Comparison of ENCODE assay signal across 27 cellular contexts in genomic region chr2:110904410-110905148, GRCh38.
DNase-seq lines count a peak whose midpoint lies in the region; FAIRE-seq and TF ChIP-seq lines count a peak whose summit lies in the region.
"Had no signal": no experiment of that assay in that cellular context is flagged by ENCODE, and none has a peak within 500 bp of the region (broad histone marks: within the 10 kb centered on the region; RNA-seq: fewer than 3 reads in every experiment).

No MANE protein-coding gene starts in this region.

- H3K4me3 ChIP-seq in Loucy (ENCODE audit: low read length, poor library complexity, severe bottlenecking) (peak overlapping the region; percentile 10), osteoblast (ENCODE audit: insufficient read depth, low read length) (no peak overlapping the region)
- H3K4me3 ChIP-seq: coronary artery, suprapubic skin, upper lobe of right lung had no signal

- H3K36me3 ChIP-seq in Loucy (ENCODE audit: insufficient read depth, low read length) (no peaks in the 10 kb centered on the region), osteoblast (ENCODE audit: insufficient read depth, low read length) (no peaks in the 10 kb centered on the region)
- H3K36me3 ChIP-seq: neutrophil, suprapubic skin, upper lobe of right lung had no signal

- CTCF ChIA-PET in GM10248 (lab: Yijun Ruan, JAX), result interaction anchor here (1.0 kb wide), 1 partner anchor 47 kb away, joined by 3 read pairs; no protein-coding TSS in a partner anchor

- POLR2A ChIA-PET in GM10248 (lab: Yijun Ruan, JAX), result no interaction called here

- peak overlapping the region; percentile 27 for H3K4me2 ChIP-seq in Loucy (ENCODE audit: low read depth, low read length, poor library complexity, severe bottlenecking)
- no peak overlapping the region for H3K4me2 ChIP-seq in osteoblast (ENCODE audit: insufficient read depth, low read length)
- H3K4me2 ChIP-seq: SK-N-SH had no signal

- H3K4me1 ChIP-seq in Loucy (ENCODE audit: insufficient read depth, low read length, poor library complexity, severe bottlenecking), result peaks cover 24% of the 10 kb centered on the region
- peaks cover 5% of the 10 kb centered on the region for H3K4me1 ChIP-seq in osteoblast (ENCODE audit: insufficient read depth, low read length)
- H3K4me1 ChIP-seq: suprapubic skin, upper lobe of right lung had no signal

- H3K27ac ChIP-seq in osteoblast (ENCODE audit: low read depth, low read length), result no peak overlapping the region
- H3K27ac ChIP-seq: coronary artery, epithelial cell of prostate, neutrophil, suprapubic skin, upper lobe of right lung had no signal

- no peaks in the 10 kb centered on the region for H3K9me2 ChIP-seq in Loucy (replicated peaks; ENCODE audit: low read depth, low read length)
- H3K9me2 ChIP-seq: SK-N-SH had no signal

- DNase-seq in GM13977 (ENCODE audit: low spot score) (peak; percentile 12), osteoblast (ENCODE audit: insufficient read length, low spot score, missing footprints) (peak; percentile 23), HCEC 1CT (no peak), frontal cortex (ENCODE audit: low spot score in 2 of 2) (no peak), GM10248 (ENCODE audit: extremely low spot score) (no peak)
- DNase-seq: activated CD4-positive, alpha-beta T cell treated with anti-CD3 and anti-CD28 coated beads, Interleukin-2, amount 10 ng/mL, durations not matched to agents 7 days and 5 days; activated CD8-positive, alpha-beta memory T cell treated with anti-CD3 and anti-CD28 coated beads, Interleukin-2, amount 10 ng/mL, durations not matched to agents 7 days and 5 days; activated T-cell treated with anti-CD3 and anti-CD28 coated beads, Interleukin-2, amount 50 U/mL, for 4 hours; C1 segment of cervical spinal cord; DMS53; effector memory CD4-positive, alpha-beta T cell; NCI-H1048; NCI-H187 treated with DMSO at 0.1 percent for 48 hours; NCI-H2171 treated with DMSO at 0.1 percent for 48 hours; NCI-H510A treated with DMSO at 0.1 percent for 48 hours; stimulated activated CD4-positive, alpha-beta T cell treated with anti-CD3 and anti-CD28 coated beads, Interleukin-12 subunit alpha, Interleukin-12 subunit beta, amount 100 ng/mL, for 4 hours; stimulated activated CD4-positive, alpha-beta T cell treated with anti-CD3 and anti-CD28 coated beads, Interleukin-4, amount 100 ng/mL, for 4 hours; upper lobe of right lung had no signal

- no peaks in the 10 kb centered on the region for H3F3A ChIP-seq in Loucy (ENCODE audit: low read depth)

- no peaks in the 10 kb centered on the region for H3K27me3 Mint-ChIP-seq in dendritic cell treated with granulocyte-macrophage colony-stimulating factor and Interleukin-4, amounts not matched to agents 40 ng/mL and 50 ng/mL, for 4 days

- H3K9me3 Mint-ChIP-seq in dendritic cell treated with granulocyte-macrophage colony-stimulating factor and Interleukin-4, amounts not matched to agents 40 ng/mL and 50 ng/mL, for 4 days, result no peaks in the 10 kb centered on the region
- H3K9me3 Mint-ChIP-seq: activated CD4-positive, alpha-beta T cell treated with anti-CD3 and anti-CD28 coated beads, Interleukin-2, amount 10 ng/mL, durations not matched to agents 7 days and 5 days; activated T-cell treated with anti-CD3 and anti-CD28 coated beads, Interleukin-2, amount 50 U/mL, for 4 hours had no signal

- H3K9ac ChIP-seq in Loucy (ENCODE audit: low read depth, low read length, poor library complexity, severe bottlenecking), result no peak overlapping the region
- H3K9ac ChIP-seq: SK-N-SH had no signal

- TF ChIP-seq CTCF in GM13977 (IDR thresholded peaks at IDR 0.05; ENCODE audit: extremely low read depth, insufficient read depth, missing control alignments) (no peak), Loucy (conservative IDR thresholded peaks at IDR 0.05; ENCODE audit: low read length) (no peak; the same call in 1 of the 2 replicates), osteoblast (IDR thresholded peaks at IDR 0.05; ENCODE audit: extremely low read depth, low read depth, low read length) (no peak), GM10248 (IDR thresholded peaks at IDR 0.05; ENCODE audit: control extremely low read depth, extremely low read depth, low read depth, missing control alignments) (no peak)

- in situ Hi-C loops in GM13977 (cut with MboI; ENCODE audit: low pct_unique_long_range_greater_than_20kb, low sequenced_read_pairs, unreplicated experiment), result no loop called here

- FAIRE-seq in frontal cortex (lab: Jason Lieb, UNC), result no peak
- FAIRE-seq: G401.6, keratinocyte had no signal

- H3K79me2 ChIP-seq in Loucy (ENCODE audit: insufficient read depth, low read length), result no peaks in the 10 kb centered on the region
- no peaks in the 10 kb centered on the region for H3K79me2 ChIP-seq in osteoblast (ENCODE audit: insufficient read depth, low read length)

- intact Hi-C loops in dendritic cell treated with granulocyte-macrophage colony-stimulating factor and Interleukin-4, amounts not matched to agents 40 ng/mL and 50 ng/mL, for 4 days (cut with micrococcal nuclease), result no loop called here

- no peaks in the 10 kb centered on the region for H4K20me1 ChIP-seq in Loucy (ENCODE audit: insufficient read depth, low read length, poor library complexity, severe bottlenecking)
- H4K20me1 ChIP-seq in osteoblast (ENCODE audit: insufficient read depth, low read length), result no peaks in the 10 kb centered on the region

- H3K27me3 ChIP-seq in Loucy (ENCODE audit: insufficient read depth, low read length, poor library complexity, severe bottlenecking), result no peaks in the 10 kb centered on the region
- peaks cover 14% of the 10 kb centered on the region for H3K27me3 ChIP-seq in osteoblast (ENCODE audit: insufficient read depth, low read length)
- H3K27me3 ChIP-seq: neutrophil, suprapubic skin, upper lobe of right lung had no signal

- H3K27ac Mint-ChIP-seq in dendritic cell treated with granulocyte-macrophage colony-stimulating factor and Interleukin-4, amounts not matched to agents 40 ng/mL and 50 ng/mL, for 4 days, result peak overlapping the region; percentile 10
- H3K27ac Mint-ChIP-seq: activated CD4-positive, alpha-beta T cell treated with anti-CD3 and anti-CD28 coated beads, Interleukin-2, amount 10 ng/mL, durations not matched to agents 7 days and 5 days; activated CD8-positive, alpha-beta memory T cell treated with anti-CD3 and anti-CD28 coated beads, Interleukin-2, amount 10 ng/mL, durations not matched to agents 7 days and 5 days had no signal

- H2AFZ ChIP-seq in Loucy (ENCODE audit: low read length) (no peak overlapping the region), osteoblast (ENCODE audit: low read length) (no peak overlapping the region)

- H3K4me3 Mint-ChIP-seq in dendritic cell treated with granulocyte-macrophage colony-stimulating factor and Interleukin-4, amounts not matched to agents 40 ng/mL and 50 ng/mL, for 4 days, result no peak overlapping the region
- H3K4me3 Mint-ChIP-seq: activated CD4-positive, alpha-beta T cell treated with anti-CD3 and anti-CD28 coated beads, Interleukin-2, amount 10 ng/mL, durations not matched to agents 7 days and 5 days; activated CD8-positive, alpha-beta memory T cell treated with anti-CD3 and anti-CD28 coated beads, Interleukin-2, amount 10 ng/mL, durations not matched to agents 7 days and 5 days; activated T-cell treated with anti-CD3 and anti-CD28 coated beads, Interleukin-2, amount 50 U/mL, for 4 hours had no signal

- no peaks in the 10 kb centered on the region for H3K36me3 Mint-ChIP-seq in dendritic cell treated with granulocyte-macrophage colony-stimulating factor and Interleukin-4, amounts not matched to agents 40 ng/mL and 50 ng/mL, for 4 days (ENCODE audit: low read depth)
- H3K36me3 Mint-ChIP-seq: activated CD8-positive, alpha-beta memory T cell treated with anti-CD3 and anti-CD28 coated beads, Interleukin-2, amount 10 ng/mL, durations not matched to agents 7 days and 5 days had no signal

- peaks cover 43% of the 10 kb centered on the region for H3K4me1 Mint-ChIP-seq in dendritic cell treated with granulocyte-macrophage colony-stimulating factor and Interleukin-4, amounts not matched to agents 40 ng/mL and 50 ng/mL, for 4 days (ENCODE audit: low read depth)

- H3K9me3 ChIP-seq in Loucy (ENCODE audit: insufficient read depth, low read depth, low read length) (no peaks in the 10 kb centered on the region), osteoblast (ENCODE audit: low read depth, low read length) (no peaks in the 10 kb centered on the region)
- H3K9me3 ChIP-seq: neutrophil, SK-N-SH, suprapubic skin, upper lobe of right lung had no signal

Comparison
In these comparisons a context has a peak if more than half of its experiments do, and no peak if none do; other contexts are left out.
1. DNase-seq: peak in GM13977 (single experiment) and osteoblast (single experiment); none in HCEC 1CT (single experiment), frontal cortex (0 of 2) and GM10248 (single experiment).